Comparison of ENCODE assay signal across 1 cellular context in the genomic region with DNA sequence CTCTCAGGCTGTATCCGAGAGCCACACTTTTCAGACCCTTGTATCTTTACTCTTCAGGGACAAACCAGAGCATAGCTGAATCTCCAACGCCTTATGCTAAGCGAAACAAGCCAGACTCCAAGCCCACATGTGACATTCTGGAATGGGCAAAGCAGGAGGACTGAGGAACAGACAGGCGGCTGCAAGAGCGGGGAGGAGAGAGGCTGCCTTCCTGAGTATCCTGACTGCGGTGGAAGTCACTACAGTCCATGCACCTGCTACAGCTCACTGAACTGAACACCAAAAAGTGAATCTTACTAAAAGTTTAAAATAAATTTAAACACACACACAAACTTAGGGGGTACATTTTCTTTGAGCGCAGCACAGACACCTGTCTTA.
A peak's percentile ranks its signal among the peaks of the same experiment; 100 is the strongest.
TF ChIP-seq lines count a peak whose summit lies in the region.

No MANE protein-coding gene starts in this region.

TF ChIP-seq in HepG2, 621 proteins besides CTCF, POLR2A, EP300 and RAD21 (continued from another document):
- TF ChIP-seq, protein P1, sequence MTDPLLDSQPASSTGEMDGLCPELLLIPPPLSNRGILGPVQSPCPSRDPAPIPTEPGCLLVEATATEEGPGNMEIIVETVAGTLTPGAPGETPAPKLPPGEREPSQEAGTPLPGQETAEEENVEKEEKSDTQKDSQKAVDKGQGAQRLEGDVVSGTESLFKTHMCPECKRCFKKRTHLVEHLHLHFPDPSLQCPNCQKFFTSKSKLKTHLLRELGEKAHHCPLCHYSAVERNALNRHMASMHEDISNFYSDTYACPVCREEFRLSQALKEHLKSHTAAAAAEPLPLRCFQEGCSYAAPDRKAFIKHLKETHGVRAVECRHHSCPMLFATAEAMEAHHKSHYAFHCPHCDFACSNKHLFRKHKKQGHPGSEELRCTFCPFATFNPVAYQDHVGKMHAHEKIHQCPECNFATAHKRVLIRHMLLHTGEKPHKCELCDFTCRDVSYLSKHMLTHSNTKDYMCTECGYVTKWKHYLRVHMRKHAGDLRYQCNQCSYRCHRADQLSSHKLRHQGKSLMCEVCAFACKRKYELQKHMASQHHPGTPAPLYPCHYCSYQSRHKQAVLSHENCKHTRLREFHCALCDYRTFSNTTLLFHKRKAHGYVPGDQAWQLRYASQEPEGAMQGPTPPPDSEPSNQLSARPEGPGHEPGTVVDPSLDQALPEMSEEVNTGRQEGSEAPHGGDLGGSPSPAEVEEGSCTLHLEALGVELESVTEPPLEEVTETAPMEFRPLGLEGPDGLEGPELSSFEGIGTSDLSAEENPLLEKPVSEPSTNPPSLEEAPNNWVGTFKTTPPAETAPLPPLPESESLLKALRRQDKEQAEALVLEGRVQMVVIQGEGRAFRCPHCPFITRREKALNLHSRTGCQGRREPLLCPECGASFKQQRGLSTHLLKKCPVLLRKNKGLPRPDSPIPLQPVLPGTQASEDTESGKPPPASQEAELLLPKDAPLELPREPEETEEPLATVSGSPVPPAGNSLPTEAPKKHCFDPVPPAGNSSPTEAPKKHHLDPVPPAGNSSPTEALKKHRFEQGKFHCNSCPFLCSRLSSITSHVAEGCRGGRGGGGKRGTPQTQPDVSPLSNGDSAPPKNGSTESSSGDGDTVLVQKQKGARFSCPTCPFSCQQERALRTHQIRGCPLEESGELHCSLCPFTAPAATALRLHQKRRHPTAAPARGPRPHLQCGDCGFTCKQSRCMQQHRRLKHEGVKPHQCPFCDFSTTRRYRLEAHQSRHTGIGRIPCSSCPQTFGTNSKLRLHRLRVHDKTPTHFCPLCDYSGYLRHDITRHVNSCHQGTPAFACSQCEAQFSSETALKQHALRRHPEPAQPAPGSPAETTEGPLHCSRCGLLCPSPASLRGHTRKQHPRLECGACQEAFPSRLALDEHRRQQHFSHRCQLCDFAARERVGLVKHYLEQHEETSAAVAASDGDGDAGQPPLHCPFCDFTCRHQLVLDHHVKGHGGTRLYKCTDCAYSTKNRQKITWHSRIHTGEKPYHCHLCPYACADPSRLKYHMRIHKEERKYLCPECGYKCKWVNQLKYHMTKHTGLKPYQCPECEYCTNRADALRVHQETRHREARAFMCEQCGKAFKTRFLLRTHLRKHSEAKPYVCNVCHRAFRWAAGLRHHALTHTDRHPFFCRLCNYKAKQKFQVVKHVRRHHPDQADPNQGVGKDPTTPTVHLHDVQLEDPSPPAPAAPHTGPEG (CRISPR knock-in tag; IDR thresholded peaks at IDR 0.05), result no peak
- TF ChIP-seq RCOR2 (CRISPR knock-in tag; IDR thresholded peaks at IDR 0.05) (no peak), AGO2 (optimal IDR thresholded peaks at IDR 0.05; ENCODE audit: low read depth, low read length) (no peak), KDM1A (CRISPR knock-in tag; IDR thresholded peaks at IDR 0.05) (no peak), ZNF777 (CRISPR knock-in tag; IDR thresholded peaks at IDR 0.05) (no peak), ZNF350 (CRISPR knock-in tag; IDR thresholded peaks at IDR 0.05; ENCODE audit: borderline replicate concordance, low read depth) (no peak), ZNF605 (CRISPR knock-in tag; IDR thresholded peaks at IDR 0.05) (0 out of 2 replicates have a peak, but pooled peaks have one; percentile 0)
TF ChIP-seq in HepG2: peak in this region for 2.
